Comparison of ENCODE assay signal across 8 cellular contexts in the genomic region with DNA sequence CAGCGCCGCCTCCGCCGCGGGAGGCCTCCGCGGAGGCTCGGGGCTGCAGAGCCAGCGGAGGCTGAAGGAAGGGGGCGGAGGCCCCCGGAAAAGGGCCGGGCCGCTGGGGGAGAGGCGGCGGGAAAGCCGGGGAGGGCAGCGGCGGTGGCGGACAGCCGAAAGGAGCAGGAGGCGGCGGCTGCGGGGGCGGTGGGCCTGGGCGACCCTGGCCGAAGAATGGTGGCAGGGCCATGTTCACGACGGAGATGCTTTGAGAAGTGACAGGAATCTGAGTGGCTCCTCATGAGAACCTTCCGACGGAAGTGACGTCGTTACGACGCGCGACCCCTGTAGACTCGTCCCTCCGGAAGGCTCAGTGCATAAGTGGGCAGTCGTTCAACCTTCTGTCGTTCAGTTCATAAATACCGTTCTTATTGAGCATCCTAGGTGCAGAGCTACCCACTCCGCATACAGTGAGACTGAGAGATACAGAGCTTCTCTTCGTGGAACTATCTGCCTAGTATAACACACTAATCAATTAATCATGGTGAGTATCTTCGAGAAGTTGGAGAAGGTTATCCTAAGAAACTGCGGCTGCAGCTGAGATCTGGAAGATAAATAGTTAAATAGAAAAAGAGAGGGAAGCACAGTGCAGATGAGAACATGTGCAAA. TPM values are rescaled to one million over a fixed set of nuclear protein-coding genes. Genes with fewer than 3 reads are reported as not detected.
DNase-seq lines count a peak whose midpoint lies in the region; ATAC-seq and TF ChIP-seq lines count a peak whose summit lies in the region.

A gene with protein sequence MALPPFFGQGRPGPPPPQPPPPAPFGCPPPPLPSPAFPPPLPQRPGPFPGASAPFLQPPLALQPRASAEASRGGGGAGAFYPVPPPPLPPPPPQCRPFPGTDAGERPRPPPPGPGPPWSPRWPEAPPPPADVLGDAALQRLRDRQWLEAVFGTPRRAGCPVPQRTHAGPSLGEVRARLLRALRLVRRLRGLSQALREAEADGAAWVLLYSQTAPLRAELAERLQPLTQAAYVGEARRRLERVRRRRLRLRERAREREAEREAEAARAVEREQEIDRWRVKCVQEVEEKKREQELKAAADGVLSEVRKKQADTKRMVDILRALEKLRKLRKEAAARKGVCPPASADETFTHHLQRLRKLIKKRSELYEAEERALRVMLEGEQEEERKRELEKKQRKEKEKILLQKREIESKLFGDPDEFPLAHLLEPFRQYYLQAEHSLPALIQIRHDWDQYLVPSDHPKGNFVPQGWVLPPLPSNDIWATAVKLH (minus strand): TSS at position 259 of the 651 bp plus-strand sequence. CDS start 27 bp downstream, at position 232.

- peak within 1 kb of the TSS; percentile 89 to 98 (median 91) for H3K9ac ChIP-seq in BLaER1 treated with 17β-estradiol and CSF1 and Interleukin-3, amounts not matched to agents 10 nM and 100 nM

- H3K4me1 ChIP-seq in BLaER1 treated with 17β-estradiol and CSF1 and Interleukin-3, amounts not matched to agents 10 nM and 100 nM, result peaks cover 18 to 33% (median 29%) of the 10 kb centered on the region in 10 experiments
- H3K4me1 ChIP-seq in right lobe of liver, result peaks cover 0 to 20% (median 7%) of the 10 kb centered on the region in 4 donors

- H3K27me3 ChIP-seq in BLaER1 treated with 17β-estradiol and CSF1 and Interleukin-3, amounts not matched to agents 10 nM and 100 nM, result no peaks in the 10 kb centered on the region
- H3K27me3 ChIP-seq in dorsolateral prefrontal cortex, result no peaks in the 10 kb centered on the region
- H3K27me3 ChIP-seq in right lobe of liver, result no peaks in the 10 kb centered on the region

- ATAC-seq in GM19351 (IDR thresholded peaks at IDR 0.05; ENCODE audit: unreplicated experiment) (peak; percentile 89), HG03558 (IDR thresholded peaks at IDR 0.05; ENCODE audit: extremely low read depth, unreplicated experiment) (peak; percentile 70), right lobe of liver (peak; percentile 91 to 94 (median 92))

- H3K36me3 ChIP-seq in BLaER1 treated with 17β-estradiol and CSF1 and Interleukin-3, amounts not matched to agents 10 nM and 100 nM, result peaks cover 24 to 42% (median 33%) of the 10 kb centered on the region in 11 experiments
- H3K36me3 ChIP-seq in right lobe of liver, result peaks cover 0 to 12% (median 3%) of the 10 kb centered on the region in 4 donors

- H3K27ac ChIP-seq in BLaER1 treated with 17β-estradiol and CSF1 and Interleukin-3, amounts not matched to agents 10 nM and 100 nM, result peak within 1 kb of the TSS; percentile 74 to 96 (median 91)
- peak within 1 kb of the TSS; percentile 6 to 91 (median 79) for H3K27ac ChIP-seq in dorsolateral prefrontal cortex
- H3K27ac ChIP-seq in right lobe of liver, result peak within 1 kb of the TSS; percentile 71 to 82 (median 73)

- intact Hi-C loops in dorsolateral prefrontal cortex (cut with DNase I), result loop anchor here (2.0 to 5.0 kb wide), 2 partner anchors 51 to 54 kb away; a partner anchor contains a TSS
- intact Hi-C loops in right lobe of liver (cut with DNase I), result no loop called here

- peak; percentile 89 for DNase-seq in NCI-H774 (lab: John Stamatoyannopoulos, UW)
- peak; percentile 79 to 85 for DNase-seq in activated CD4-positive, alpha-beta T cell treated with anti-CD3 and anti-CD28 coated beads, Interleukin-2, amount 50 U/mL, for 48 hours
- peak; percentile 90 to 97 (median 94) for DNase-seq in dorsolateral prefrontal cortex
- peak; percentile 87 to 89 (median 88) for DNase-seq in right lobe of liver
- DNase-seq in stimulated activated CD4-positive, alpha-beta T cell treated with anti-CD3 and anti-CD28 coated beads, Interleukin-4, amount 100 ng/mL, for 4 hours, result peak; percentile 67 to 82

- peak within 1 kb of the TSS; percentile 75 to 99 (median 94) for H3K4me2 ChIP-seq in BLaER1 treated with 17β-estradiol and CSF1 and Interleukin-3, amounts not matched to agents 10 nM and 100 nM

- H3K9me3 ChIP-seq in BLaER1 treated with 17β-estradiol and CSF1 and Interleukin-3, amounts not matched to agents 10 nM and 100 nM (replicated peaks in 1 of 11), result peaks cover 27 to 34% (median 29%) of the 10 kb centered on the region in 11 experiments
- H3K9me3 ChIP-seq in right lobe of liver, result no peaks in the 10 kb centered on the region

- TF ChIP-seq CTCF in dorsolateral prefrontal cortex (IDR thresholded peaks at IDR 0.05 in 54 of 56, conservative IDR thresholded peaks at IDR 0.05 in 2 of 56; ENCODE audit: low read depth in 1 of 56, partially characterized antibody in 56 of 56), result peak in 19 of 56 donors; percentile 11 to 42 (median 24)
- TF ChIP-seq CTCF in right lobe of liver (IDR thresholded peaks at IDR 0.05), result no peak

- 1% methylated on average over 21 of the region's 45 CpGs for WGBS in right lobe of liver (ENCODE audit: insufficient coverage, low coverage, low lambda C conversion rate, missing lambda C conversion rate)

- H4K20me1 ChIP-seq in BLaER1 treated with 17β-estradiol and CSF1 and Interleukin-3, amounts not matched to agents 10 nM and 100 nM, result peaks cover 23 to 46% (median 40%) of the 10 kb centered on the region in 11 experiments; a peak in 20 of 22 replicates

- H3K4me3 ChIP-seq in BLaER1 treated with 17β-estradiol and CSF1 and Interleukin-3, amounts not matched to agents 10 nM and 100 nM, result peak within 1 kb of the TSS; percentile 76 to 97 (median 94)
- peak within 1 kb of the TSS; percentile 62 to 96 (median 82) for H3K4me3 ChIP-seq in dorsolateral prefrontal cortex
- peak within 1 kb of the TSS; percentile 70 to 82 (median 81) for H3K4me3 ChIP-seq in right lobe of liver

- TF ChIP-seq POLR2A in right lobe of liver (IDR thresholded peaks at IDR 0.05), result peak; percentile 64

RNA-seq across cellular contexts. Expression of the gene that starts here (rescaled TPM):
- total RNA-seq in dorsolateral prefrontal cortex, result 10 to 100 TPM; 30.9 to 71.7 (median 44.6) TPM
- 10 to 100 TPM in 3 of 6 experiments, 1 to 10 TPM in 3; 6.3 to 12.2 (median 9.1) TPM for total RNA-seq in right lobe of liver

Comparison
In these comparisons a context has a peak if more than half of its experiments do, and no peak if none do; other contexts are left out.
1. Peak in every context shown above with its lines: DNase-seq, ATAC-seq, H3K4me3 ChIP-seq and H3K27ac ChIP-seq.
2. intact Hi-C loops: an anchor here in dorsolateral prefrontal cortex (2.0 to 5.0 kb wide); none called in right lobe of liver.